Comparison of ENCODE assay signal across 14 cellular contexts in the genomic region with DNA sequence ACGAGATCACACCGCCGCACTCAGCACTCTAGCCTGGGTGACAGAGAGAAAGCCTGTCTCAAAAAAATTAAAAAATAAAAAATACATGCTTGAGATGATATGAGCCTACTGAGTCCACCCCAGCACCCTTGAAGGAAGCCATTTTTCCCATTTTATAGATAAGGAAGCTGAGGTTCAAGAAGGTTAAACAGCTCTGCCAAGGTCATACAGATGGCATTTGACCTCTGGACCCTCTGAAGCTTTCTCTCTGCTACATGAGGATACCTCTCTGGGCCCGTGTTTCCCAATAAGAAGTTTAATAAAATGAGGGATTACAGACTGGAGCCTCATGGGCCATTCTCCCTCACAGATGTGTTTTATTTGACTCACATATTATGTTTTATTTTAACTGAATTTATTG.
"Had no signal": no experiment of that assay in that cellular context is flagged by ENCODE, and none has a peak within 500 bp of the region (broad histone marks: within the 10 kb centered on the region; RNA-seq: fewer than 3 reads in every experiment).

No MANE protein-coding gene starts in this region.

- DNase-seq: activated CD4-positive, alpha-beta memory T cell treated with anti-CD3 and anti-CD28 coated beads for 36 hours; activated CD8-positive, alpha-beta memory T cell treated with anti-CD3 and anti-CD28 coated beads, Interleukin-2, amount 50 U/mL, for 48 hours; activated naive CD4-positive, alpha-beta T cell treated with Interleukin-2 at 50 U/mL for 16 hours; activated naive CD8-positive, alpha-beta T cell treated with anti-CD3 and anti-CD28 coated beads, Interleukin-2, amount 50 U/mL, for 24 hours; effector CD4-positive, alpha-beta T cell; hippocampal formation; kidney glomerular epithelial cell; mucosa of descending colon; occipital lobe; stimulated activated CD4-positive, alpha-beta T cell treated with anti-CD3 and anti-CD28 coated beads, Interleukin-15, amount 100 ng/mL, for 24 hours; stimulated activated CD4-positive, alpha-beta T cell treated with anti-CD3 and anti-CD28 coated beads, Interleukin-4, amount 100 ng/mL, for 24 hours had no signal

- H3K27me3 ChIP-seq: SJSA1, tibial nerve had no signal

- H3K36me3 ChIP-seq: prostate gland, SJSA1, tibial nerve had no signal

- H3K9me3 ChIP-seq: mucosa of descending colon, prostate gland, SJSA1, tibial nerve had no signal

- ATAC-seq: activated naive CD8-positive, alpha-beta T cell treated with anti-CD3 and anti-CD28 coated beads, Interleukin-2, amount 50 U/mL, for 24 hours; mucosa of descending colon had no signal

- H3K4me3 ChIP-seq: mucosa of descending colon, prostate gland, SJSA1, tibial nerve had no signal

- H3K27ac ChIP-seq: prostate gland, SJSA1 had no signal
